Comparison of ENCODE assay signal across 20 cellular contexts in genomic region chr5:180358179-180358578, GRCh38. TPM values are rescaled to one million over a fixed set of nuclear protein-coding genes. Genes with fewer than 3 reads are reported as not detected.
DNase-seq lines count a peak whose midpoint lies in the region; ATAC-seq, FAIRE-seq and TF ChIP-seq lines count a peak whose summit lies in the region.
"Had no signal": no experiment of that assay in that cellular context is flagged by ENCODE, and none has a peak within 500 bp of the region (broad histone marks: within the 10 kb centered on the region; RNA-seq: fewer than 3 reads in every experiment).

No MANE protein-coding gene starts in this region.

- H3K9me3 ChIP-seq in A549, result no peaks in the 10 kb centered on the region
- H3K9me3 ChIP-seq in PC-3 (ENCODE audit: low read length), result no peaks in the 10 kb centered on the region
- peaks cover 0 to 2% of the 10 kb centered on the region in 2 donors for H3K9me3 ChIP-seq in neuronal stem cell (replicated peaks in 1 of 2; ENCODE audit: control insufficient read depth in 2 of 2, insufficient read depth in 1 of 2, low read depth in 1 of 2, low read length in 2 of 2)
- H3K9me3 ChIP-seq in ascending aorta, result no peaks in the 10 kb centered on the region
- H3K9me3 ChIP-seq: Caco-2 had no signal

- TF ChIP-seq CTCF in A549 (IDR thresholded peaks at IDR 0.05) (no peak), PC-3 (conservative IDR thresholded peaks at IDR 0.05; ENCODE audit: low read depth, low read length) (no peak), ascending aorta (IDR thresholded peaks at IDR 0.05) (no peak)

- no peak overlapping the region for H3K9ac ChIP-seq in PC-3 (ENCODE audit: low read length)
- peak overlapping the region; percentile 16 for H3K9ac ChIP-seq in neuronal stem cell (ENCODE audit: low read depth, low read length, poor library complexity)
- H3K9ac ChIP-seq: BLaER1 treated with 17β-estradiol and CSF1 and Interleukin-3, amounts not matched to agents 10 nM and 100 nM had no signal

- no peak overlapping the region for H2BK12ac ChIP-seq in neuronal stem cell (ENCODE audit: low read length)

- no peaks in the 10 kb centered on the region for H3F3A ChIP-seq in PC-3 (ENCODE audit: low read length, unreplicated experiment)

- no TSS peak for BruUV-seq in PC-3 (replicated peaks; lab: Mats Ljungman, UMichigan)

- no peaks in the 10 kb centered on the region for H3K79me1 ChIP-seq in neuronal stem cell (ENCODE audit: low read depth, low read length)

- no peak for TF ChIP-seq POLR2A in A549 (IDR thresholded peaks at IDR 0.05; ENCODE audit: low read length)

- H3K4me3 ChIP-seq in A549, result no peak overlapping the region
- H3K4me3 ChIP-seq in PC-3 (ENCODE audit: low read length), result no peak overlapping the region
- no peak overlapping the region for H3K4me3 ChIP-seq in neuronal stem cell (ENCODE audit: low read length in 2 of 2)
- no peak overlapping the region for H3K4me3 ChIP-seq in ascending aorta
- H3K4me3 ChIP-seq: BLaER1 treated with 17β-estradiol and CSF1 and Interleukin-3, amounts not matched to agents 10 nM and 100 nM had no signal

- no peaks in the 10 kb centered on the region for H3K9me2 ChIP-seq in PC-3 (replicated peaks; ENCODE audit: low read length)

- H3K23ac ChIP-seq in neuronal stem cell (ENCODE audit: low read depth, low read length, poor library complexity), result no peak overlapping the region

- TF ChIP-seq RAD21 in A549 (conservative IDR thresholded peaks at IDR 0.05 in 1 of 2, IDR thresholded peaks at IDR 0.05 in 1 of 2), result no peak

- H3K79me2 ChIP-seq in PC-3 (ENCODE audit: low read length), result no peaks in the 10 kb centered on the region

- H3K27ac ChIP-seq in A549, result 0 out of 6 replicates have a peak overlapping the region, but pooled peaks of 1 of the 2 experiments have one; percentile 34
- no peak overlapping the region; the same call in 1 of the 2 replicates for H3K27ac ChIP-seq in PC-3 (ENCODE audit: low read length)
- H3K27ac ChIP-seq in neuronal stem cell (replicated peaks; ENCODE audit: low read length), result no peak overlapping the region
- H3K27ac ChIP-seq in ascending aorta, result no peak overlapping the region
- H3K27ac ChIP-seq: BLaER1 treated with 17β-estradiol and CSF1 and Interleukin-3, amounts not matched to agents 10 nM and 100 nM; C4-2B had no signal

- H3K18ac ChIP-seq in neuronal stem cell (ENCODE audit: low read length), result peak overlapping the region; percentile 13

- intact Hi-C loops in PC-3 (cut with micrococcal nuclease), result no loop called here
- intact Hi-C loops in ascending aorta (cut with DNase I), result loop anchor here (10.0 kb wide), 3 partner anchors 447 to 887 kb away; partner anchors contain the start of genes MGAT1, RACK1 and TRIM7

- H3K27me3 ChIP-seq in PC-3 (ENCODE audit: low read length), result no peaks in the 10 kb centered on the region
- peaks cover 0 to 38% (median 18%) of the 10 kb centered on the region in 3 experiments for H3K27me3 ChIP-seq in neuronal stem cell (ENCODE audit: control insufficient read depth in 3 of 3, insufficient read depth in 3 of 3, low read depth in 1 of 3, low read length in 3 of 3)
- H3K27me3 ChIP-seq in ascending aorta, result no peaks in the 10 kb centered on the region

- H4K91ac ChIP-seq in neuronal stem cell (ENCODE audit: low read depth, low read length, poor library complexity), result no peak overlapping the region

- H2BK5ac ChIP-seq in neuronal stem cell (ENCODE audit: low read length), result no peak overlapping the region

- no peak overlapping the region for H2AFZ ChIP-seq in PC-3 (ENCODE audit: low read length)
- no peak overlapping the region for H2AFZ ChIP-seq in neuronal stem cell (ENCODE audit: low read length)

- no peaks in the 10 kb centered on the region for H3K36me3 ChIP-seq in PC-3 (ENCODE audit: low read depth, low read length)
- H3K36me3 ChIP-seq in neuronal stem cell (replicated peaks in 1 of 2; ENCODE audit: control insufficient read depth in 2 of 2, insufficient read depth in 2 of 2, low read length in 2 of 2), result no peaks in the 10 kb centered on the region
- H3K36me3 ChIP-seq in ascending aorta, result no peaks in the 10 kb centered on the region
- H3K36me3 ChIP-seq: BLaER1 treated with 17β-estradiol and CSF1 and Interleukin-3, amounts not matched to agents 10 nM and 100 nM had no signal

- H3K14ac ChIP-seq in neuronal stem cell (ENCODE audit: low read length), result no peak overlapping the region

- TF ChIP-seq EP300 in A549 (IDR thresholded peaks at IDR 0.05), result no peak

- H3K4me1 ChIP-seq in A549, result peaks cover 13% of the 10 kb centered on the region; the same call in 2 of the 3 replicates
- peaks cover 14% of the 10 kb centered on the region for H3K4me1 ChIP-seq in PC-3 (ENCODE audit: insufficient read depth, low read length)
- H3K4me1 ChIP-seq in neuronal stem cell (ENCODE audit: control insufficient read depth in 2 of 2, insufficient read depth in 1 of 2, low read depth in 1 of 2, low read length in 2 of 2), result no peaks in the 10 kb centered on the region
- H3K4me1 ChIP-seq in ascending aorta, result no peaks in the 10 kb centered on the region

- 47% methylated on average over 6 of the region's 6 CpGs for WGBS in A549 (ENCODE audit: missing lambda C conversion rate)
- no CpG with 5 or more reads among the region's 6 CpGs for WGBS in neuronal stem cell (ENCODE audit: extremely low coverage in 2 of 2, insufficient read length in 2 of 2, insufficient replicate concordance in 1 of 2), 2 donors

- H3K4ac ChIP-seq in neuronal stem cell (ENCODE audit: low read length), result no peak overlapping the region

- no peak for ATAC-seq in A549
- ATAC-seq in PC-3, result peak; percentile 70
- no peak for ATAC-seq in HG02571 (IDR thresholded peaks at IDR 0.05; ENCODE audit: unreplicated experiment)
- ATAC-seq: CD8-positive, alpha-beta T cell had no signal

- H4K8ac ChIP-seq in neuronal stem cell (ENCODE audit: low read depth, low read length), result no peak overlapping the region

- H3K4me2 ChIP-seq in A549, result peak overlapping the region; percentile 16; the same call in 1 of the 3 replicates
- 0 out of 2 replicates have a peak overlapping the region, but pooled peaks have one; percentile 19 for H3K4me2 ChIP-seq in PC-3 (ENCODE audit: low read length)
- H3K4me2 ChIP-seq in neuronal stem cell (ENCODE audit: insufficient read depth, low read length, poor library complexity, severe bottlenecking), result no peak overlapping the region
- H3K4me2 ChIP-seq: BLaER1 treated with 17β-estradiol and CSF1 and Interleukin-3, amounts not matched to agents 10 nM and 100 nM had no signal

- FAIRE-seq in A549 (lab: Jason Lieb, UNC), result no peak
- FAIRE-seq: A204.1, D721Med, G401.6, GM12891, GM19239 had no signal

- no peak overlapping the region for H2BK120ac ChIP-seq in neuronal stem cell (ENCODE audit: low read depth, low read length)

- CTCF ChIA-PET in A549 (lab: Yijun Ruan, JAX) (interaction anchor here (0.9 to 2.7 kb wide), 5 partner anchors 29 to 248 kb away, joined by 3 to 13 read pairs (median 4); no protein-coding TSS in a partner anchor), PC-3 (lab: Charles Lee) (no interaction called here)

- DNase-seq in A549 (ENCODE audit: low read depth in 1 of 2, low spot score in 1 of 2) (no peak), PC-3 (peak; percentile 53), neuronal stem cell (ENCODE audit: low spot score) (no peak), ascending aorta (ENCODE audit: low spot score in 2 of 2) (no peak)
- DNase-seq: 8988T; AML-193; Caco-2; Calu3; CD4-positive, alpha-beta T cell; CD8-positive, alpha-beta T cell; DMS79 treated with DMSO at 0.1 percent for 48 hours; GF-D8 had no signal

- POLR2A ChIA-PET in A549 (lab: Yijun Ruan, JAX), result no interaction called here
- POLR2A ChIA-PET in PC-3 (lab: Charles Lee; ENCODE audit: unreplicated experiment), result interaction anchor here (0.8 kb wide), 1 partner anchor 44 kb away, joined by 3 read pairs; no protein-coding TSS in a partner anchor

- no peaks in the 10 kb centered on the region for H4K20me1 ChIP-seq in PC-3 (ENCODE audit: low read length)

- H2BK15ac ChIP-seq in neuronal stem cell (ENCODE audit: low read length), result no peak overlapping the region

- H2AK5ac ChIP-seq in neuronal stem cell (ENCODE audit: low read depth, low read length), result no peak overlapping the region

TF ChIP-seq in A549, 52 proteins besides CTCF, POLR2A, EP300 and RAD21:
- TF ChIP-seq JUNB (IDR thresholded peaks at IDR 0.05) (0 out of 2 replicates have a peak, but pooled peaks have one; percentile 10), FOSL2 (IDR thresholded peaks at IDR 0.05) (no peak), FOSL2 (CRISPR knock-in tag; IDR thresholded peaks at IDR 0.05) (no peak)
TF ChIP-seq in A549: peak in this region for 1.

RNA-seq across cellular contexts. Expression of gene GFPT2, which starts 5.0 kb away (rescaled TPM):
- polyA plus RNA-seq in A549 (2011; rRNA removed) (38.0 and 40.5 TPM in 2 replicates), A549 (2017; fragmentation: RNase III; extraction: RNeasy Plus Mini Kit Qiagen cat#74134 plus additional on column Dnase treatment) (24.4 to 34.9 TPM (median 31.6 TPM) in 3 replicates)
- 16.9 and 22.1 TPM in 2 replicates for polyA plus RNA-seq in A549 (2012; cell fraction: cytosol; rRNA removed)
- polyA plus RNA-seq in A549 (2012; cell fraction: nucleus; rRNA removed), result 31.2 and 41.0 TPM in 2 replicates
- polyA minus RNA-seq in A549 (2011; rRNA and poly(A)+ RNA removed), result 34.8 and 36.3 TPM in 2 replicates
- total RNA-seq in PC-3 (2014; rRNA removed) (2.2 and 5.9 TPM in 2 replicates), ascending aorta (25.2 TPM)
- polyA plus RNA-seq in neuronal stem cell (2013, experiment 1 of 2), result 17.6 TPM
- polyA plus RNA-seq in neuronal stem cell (2013, experiment 2 of 2), result 16.4 TPM
- total RNA-seq: Calu3 had no signal
